In the genomic region with DNA sequence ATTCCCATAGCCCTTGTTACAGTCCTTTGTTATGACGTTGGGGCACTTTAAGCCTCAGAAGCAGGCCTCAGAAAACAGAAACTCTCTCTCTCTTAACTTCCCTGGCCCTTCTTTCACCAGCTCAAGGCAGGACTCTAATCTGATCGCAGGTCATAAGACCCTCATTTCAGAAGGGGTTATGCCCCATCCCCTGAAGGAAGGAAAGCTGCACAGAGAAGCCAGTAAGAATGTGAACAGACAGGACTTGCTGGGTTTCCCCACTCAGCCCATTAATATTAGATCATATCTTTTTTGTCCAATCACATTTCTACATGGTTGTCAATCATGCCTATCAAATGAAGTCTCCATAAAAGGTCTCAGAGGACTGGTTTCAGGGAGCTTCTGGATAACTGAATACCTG, we compare ENCODE assay signal across 32 cellular contexts.
"Had no signal": no experiment of that assay in that cellular context is flagged by ENCODE, and none has a peak within 500 bp of the region (broad histone marks: within the 10 kb centered on the region; RNA-seq: fewer than 3 reads in every experiment).

No MANE protein-coding gene starts in this region.

- H3K27ac ChIP-seq: heart left ventricle, left lung, pancreas, prostate gland, skin epidermis, suprapubic skin, thoracic aorta, tibial artery, upper lobe of left lung, vagina had no signal

- H3K4me1 ChIP-seq: left lung, pancreas, prostate gland, suprapubic skin, upper lobe of left lung, vagina had no signal

- H3K36me3 Mint-ChIP-seq: naive thymus-derived CD8-positive, alpha-beta T cell; stimulated activated effector memory CD8-positive, alpha-beta T cell treated with anti-CD3 and anti-CD28 coated beads, Interleukin-12 subunit alpha, Interleukin-12 subunit beta, amount 100 ng/mL, for 72 hours had no signal

- H3K36me3 ChIP-seq: heart left ventricle, left lung, pancreas, prostate gland, suprapubic skin, thoracic aorta, tibial artery, upper lobe of left lung, vagina had no signal

- H3K4me3 Mint-ChIP-seq: immature natural killer cell; naive thymus-derived CD8-positive, alpha-beta T cell; nephron; neural crest cell; stimulated activated effector memory CD8-positive, alpha-beta T cell treated with anti-CD3 and anti-CD28 coated beads, Interleukin-12 subunit alpha, Interleukin-12 subunit beta, amount 100 ng/mL, for 72 hours; stimulated activated naive CD8-positive, alpha-beta T cell treated with anti-CD3 and anti-CD28 coated beads, Interleukin-15, Interleukin-2, amounts not matched to agents 100 ng/mL and 50 ng/mL, for 24 hours had no signal

- H3K27me3 Mint-ChIP-seq: naive thymus-derived CD8-positive, alpha-beta T cell; stimulated activated naive CD8-positive, alpha-beta T cell treated with anti-CD3 and anti-CD28 coated beads, Interleukin-15, Interleukin-2, amounts not matched to agents 100 ng/mL and 50 ng/mL, for 24 hours had no signal

- DNase-seq: glutamatergic neuron; heart left ventricle; hypothalamus; immature natural killer cell; left cardiac atrium; left lung; mesenchymal stem cell; midbrain; mucosa of descending colon; naive thymus-derived CD8-positive, alpha-beta T cell; nucleus accumbens; pancreas; posterior cingulate gyrus; retina; right cardiac atrium; stimulated activated CD4-positive, alpha-beta T cell treated with anti-CD3 and anti-CD28 coated beads, Interleukin-12 subunit alpha, Interleukin-12 subunit beta, amount 100 ng/mL, for 4 hours; stimulated activated CD4-positive, alpha-beta T cell treated with anti-CD3 and anti-CD28 coated beads, Interleukin-15, amount 100 ng/mL, for 24 hours; stimulated activated CD4-positive, alpha-beta T cell treated with anti-CD3 and anti-CD28 coated beads, Interleukin-4, amount 100 ng/mL, for 24 hours; stimulated activated naive CD4-positive, alpha-beta T cell; tibial artery; upper lobe of left lung had no signal

- H3K4me3 ChIP-seq: heart left ventricle, left lung, mucosa of descending colon, pancreas, prostate gland, skin epidermis, suprapubic skin, thoracic aorta, tibial artery, upper lobe of left lung, vagina had no signal

- H3K9me3 ChIP-seq: heart left ventricle, left lung, mucosa of descending colon, pancreas, prostate gland, suprapubic skin, thoracic aorta, tibial artery, upper lobe of left lung, vagina had no signal

- H3K4me1 Mint-ChIP-seq: immature natural killer cell; nephron; neural crest cell; stimulated activated effector memory CD8-positive, alpha-beta T cell treated with anti-CD3 and anti-CD28 coated beads, Interleukin-12 subunit alpha, Interleukin-12 subunit beta, amount 100 ng/mL, for 72 hours had no signal

- H3K27me3 ChIP-seq: heart left ventricle, left lung, pancreas, suprapubic skin, tibial artery, upper lobe of left lung, vagina had no signal

- H3K27ac Mint-ChIP-seq: immature natural killer cell; naive thymus-derived CD8-positive, alpha-beta T cell; stimulated activated effector memory CD8-positive, alpha-beta T cell treated with anti-CD3 and anti-CD28 coated beads, Interleukin-12 subunit alpha, Interleukin-12 subunit beta, amount 100 ng/mL, for 72 hours; stimulated activated naive CD8-positive, alpha-beta T cell treated with anti-CD3 and anti-CD28 coated beads, Interleukin-15, Interleukin-2, amounts not matched to agents 100 ng/mL and 50 ng/mL, for 24 hours had no signal

- H3K9me3 Mint-ChIP-seq: immature natural killer cell; naive thymus-derived CD8-positive, alpha-beta T cell; nephron; neural crest cell; stimulated activated effector memory CD8-positive, alpha-beta T cell treated with anti-CD3 and anti-CD28 coated beads, Interleukin-12 subunit alpha, Interleukin-12 subunit beta, amount 100 ng/mL, for 72 hours had no signal

- FAIRE-seq: islet of Langerhans, pancreas had no signal

- ATAC-seq: heart left ventricle; left cardiac atrium; left lung; mucosa of descending colon; naive thymus-derived CD8-positive, alpha-beta T cell; pancreas; right cardiac atrium; sciatic nerve; stimulated activated effector memory CD8-positive, alpha-beta T cell treated with anti-CD3 and anti-CD28 coated beads, Interleukin-12 subunit alpha, Interleukin-12 subunit beta, amount 100 ng/mL, for 72 hours had no signal
